In the genomic region with DNA sequence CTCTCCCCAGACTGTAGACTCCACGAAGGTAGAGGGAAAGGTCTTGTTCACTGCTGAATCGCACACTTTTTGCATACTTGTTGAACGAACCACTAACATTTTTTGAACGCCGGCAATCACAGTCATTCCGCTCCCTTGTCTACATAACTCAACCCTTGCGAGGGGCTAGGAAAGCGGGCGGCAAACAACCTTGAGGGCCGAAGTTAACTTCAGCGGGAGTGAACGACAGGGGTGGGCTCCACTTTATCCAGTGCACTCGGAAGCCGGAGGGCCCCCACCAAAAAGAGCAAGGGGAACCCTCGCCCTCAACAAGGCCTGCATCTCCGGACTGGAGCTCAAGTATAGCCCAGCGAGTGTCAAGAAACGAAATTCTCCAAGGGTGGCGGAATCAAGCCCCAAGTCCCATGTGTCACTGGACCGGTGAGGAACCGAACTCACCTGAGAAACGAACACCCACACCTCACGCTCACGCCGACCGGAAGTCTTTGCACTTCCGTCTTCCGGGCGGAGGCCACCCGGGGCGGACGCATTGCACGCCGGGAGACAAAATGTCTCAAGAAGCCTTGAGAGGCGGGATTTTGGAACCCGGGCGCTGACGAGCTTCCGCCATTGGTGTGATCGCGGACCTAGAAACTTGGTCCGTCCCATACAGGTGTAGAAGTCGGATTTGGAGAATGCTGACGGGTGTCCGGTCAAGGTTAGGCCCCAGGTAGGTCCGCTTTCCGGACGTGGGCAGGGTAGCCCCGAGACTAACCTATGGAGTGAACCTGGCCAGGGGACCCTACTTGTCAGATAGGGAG, we compare ENCODE assay signal across 1 cellular context.
TF ChIP-seq lines count a peak whose summit lies in the region.

A gene (minus strand): TSS at position 484 of the 800 bp plus-strand sequence. CDS start 1,644 bp downstream, outside the sequence.

TF ChIP-seq in GM12878, 131 proteins besides CTCF, POLR2A, EP300 and RAD21 (continued from another document and continues in another):
- peak; percentile 93 for TF ChIP-seq YY1 (IDR thresholded peaks at IDR 0.05; ENCODE audit: low read depth, low read length)
- TF ChIP-seq NR2F1 (conservative IDR thresholded peaks at IDR 0.05), result peak; percentile 82
- TF ChIP-seq RAD51 (IDR thresholded peaks at IDR 0.05), result no peak
- peak; percentile 86; the same call in 1 of the 2 replicates for TF ChIP-seq MXI1 (IDR thresholded peaks at IDR 0.05; ENCODE audit: low read depth, low read length)
- no peak for TF ChIP-seq BCL11A (IDR thresholded peaks at IDR 0.05; ENCODE audit: low read depth, low read length)
- TF ChIP-seq, protein P1, sequence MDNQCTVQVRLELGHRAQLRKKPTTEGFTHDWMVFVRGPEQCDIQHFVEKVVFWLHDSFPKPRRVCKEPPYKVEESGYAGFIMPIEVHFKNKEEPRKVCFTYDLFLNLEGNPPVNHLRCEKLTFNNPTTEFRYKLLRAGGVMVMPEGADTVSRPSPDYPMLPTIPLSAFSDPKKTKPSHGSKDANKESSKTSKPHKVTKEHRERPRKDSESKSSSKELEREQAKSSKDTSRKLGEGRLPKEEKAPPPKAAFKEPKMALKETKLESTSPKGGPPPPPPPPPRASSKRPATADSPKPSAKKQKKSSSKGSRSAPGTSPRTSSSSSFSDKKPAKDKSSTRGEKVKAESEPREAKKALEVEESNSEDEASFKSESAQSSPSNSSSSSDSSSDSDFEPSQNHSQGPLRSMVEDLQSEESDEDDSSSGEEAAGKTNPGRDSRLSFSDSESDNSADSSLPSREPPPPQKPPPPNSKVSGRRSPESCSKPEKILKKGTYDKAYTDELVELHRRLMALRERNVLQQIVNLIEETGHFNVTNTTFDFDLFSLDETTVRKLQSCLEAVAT (IDR thresholded peaks at IDR 0.05), result no peak; the same call in 1 of the 2 replicates
- no peak; the same call in 1 of the 2 replicates for TF ChIP-seq ZSCAN29 (IDR thresholded peaks at IDR 0.05)
- peak; percentile 61 for TF ChIP-seq CREM (IDR thresholded peaks at IDR 0.05; ENCODE audit: low read depth)
- peak; percentile 93 for TF ChIP-seq SIN3A (IDR thresholded peaks at IDR 0.05; ENCODE audit: low read depth, low read length)
- TF ChIP-seq EED (IDR thresholded peaks at IDR 0.05; ENCODE audit: low read depth), result no peak
- 0 out of 4 replicates have a peak, but pooled peaks of 1 of the 2 experiments have one; percentile 20 for TF ChIP-seq SRF (IDR thresholded peaks at IDR 0.05; ENCODE audit: low read depth in 2 of 2, low read length in 2 of 2)
- TF ChIP-seq NFYA (IDR thresholded peaks at IDR 0.05; ENCODE audit: borderline replicate concordance, low read depth, low read length), result no peak
- no peak for TF ChIP-seq SMC3 (IDR thresholded peaks at IDR 0.05; ENCODE audit: borderline replicate concordance, low read length)
- no peak for TF ChIP-seq SREBF1 (IDR thresholded peaks at IDR 0.05; ENCODE audit: low read length)
- TF ChIP-seq, protein P2, sequence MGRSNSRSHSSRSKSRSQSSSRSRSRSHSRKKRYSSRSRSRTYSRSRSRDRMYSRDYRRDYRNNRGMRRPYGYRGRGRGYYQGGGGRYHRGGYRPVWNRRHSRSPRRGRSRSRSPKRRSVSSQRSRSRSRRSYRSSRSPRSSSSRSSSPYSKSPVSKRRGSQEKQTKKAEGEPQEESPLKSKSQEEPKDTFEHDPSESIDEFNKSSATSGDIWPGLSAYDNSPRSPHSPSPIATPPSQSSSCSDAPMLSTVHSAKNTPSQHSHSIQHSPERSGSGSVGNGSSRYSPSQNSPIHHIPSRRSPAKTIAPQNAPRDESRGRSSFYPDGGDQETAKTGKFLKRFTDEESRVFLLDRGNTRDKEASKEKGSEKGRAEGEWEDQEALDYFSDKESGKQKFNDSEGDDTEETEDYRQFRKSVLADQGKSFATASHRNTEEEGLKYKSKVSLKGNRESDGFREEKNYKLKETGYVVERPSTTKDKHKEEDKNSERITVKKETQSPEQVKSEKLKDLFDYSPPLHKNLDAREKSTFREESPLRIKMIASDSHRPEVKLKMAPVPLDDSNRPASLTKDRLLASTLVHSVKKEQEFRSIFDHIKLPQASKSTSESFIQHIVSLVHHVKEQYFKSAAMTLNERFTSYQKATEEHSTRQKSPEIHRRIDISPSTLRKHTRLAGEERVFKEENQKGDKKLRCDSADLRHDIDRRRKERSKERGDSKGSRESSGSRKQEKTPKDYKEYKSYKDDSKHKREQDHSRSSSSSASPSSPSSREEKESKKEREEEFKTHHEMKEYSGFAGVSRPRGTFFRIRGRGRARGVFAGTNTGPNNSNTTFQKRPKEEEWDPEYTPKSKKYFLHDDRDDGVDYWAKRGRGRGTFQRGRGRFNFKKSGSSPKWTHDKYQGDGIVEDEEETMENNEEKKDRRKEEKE (IDR thresholded peaks at IDR 0.05), result no peak
- TF ChIP-seq MYB (IDR thresholded peaks at IDR 0.05; ENCODE audit: borderline replicate concordance, low read depth, low read length), result no peak
- peak; percentile 74 for TF ChIP-seq SPI1 (IDR thresholded peaks at IDR 0.05; ENCODE audit: borderline replicate concordance, insufficient read depth, low read depth, low read length)
- TF ChIP-seq, protein P3, sequence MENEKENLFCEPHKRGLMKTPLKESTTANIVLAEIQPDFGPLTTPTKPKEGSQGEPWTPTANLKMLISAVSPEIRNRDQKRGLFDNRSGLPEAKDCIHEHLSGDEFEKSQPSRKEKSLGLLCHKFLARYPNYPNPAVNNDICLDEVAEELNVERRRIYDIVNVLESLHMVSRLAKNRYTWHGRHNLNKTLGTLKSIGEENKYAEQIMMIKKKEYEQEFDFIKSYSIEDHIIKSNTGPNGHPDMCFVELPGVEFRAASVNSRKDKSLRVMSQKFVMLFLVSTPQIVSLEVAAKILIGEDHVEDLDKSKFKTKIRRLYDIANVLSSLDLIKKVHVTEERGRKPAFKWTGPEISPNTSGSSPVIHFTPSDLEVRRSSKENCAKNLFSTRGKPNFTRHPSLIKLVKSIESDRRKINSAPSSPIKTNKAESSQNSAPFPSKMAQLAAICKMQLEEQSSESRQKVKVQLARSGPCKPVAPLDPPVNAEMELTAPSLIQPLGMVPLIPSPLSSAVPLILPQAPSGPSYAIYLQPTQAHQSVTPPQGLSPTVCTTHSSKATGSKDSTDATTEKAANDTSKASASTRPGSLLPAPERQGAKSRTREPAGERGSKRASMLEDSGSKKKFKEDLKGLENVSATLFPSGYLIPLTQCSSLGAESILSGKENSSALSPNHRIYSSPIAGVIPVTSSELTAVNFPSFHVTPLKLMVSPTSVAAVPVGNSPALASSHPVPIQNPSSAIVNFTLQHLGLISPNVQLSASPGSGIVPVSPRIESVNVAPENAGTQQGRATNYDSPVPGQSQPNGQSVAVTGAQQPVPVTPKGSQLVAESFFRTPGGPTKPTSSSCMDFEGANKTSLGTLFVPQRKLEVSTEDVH (IDR thresholded peaks at IDR 0.05; ENCODE audit: low read depth, partially characterized antibody), result peak; percentile 87
- no peak for TF ChIP-seq RCOR1 (conservative IDR thresholded peaks at IDR 0.05; ENCODE audit: low read depth, low read length)
- no peak for TF ChIP-seq CHD2 (IDR thresholded peaks at IDR 0.05; ENCODE audit: borderline replicate concordance, low read depth, low read length)
- no peak for TF ChIP-seq MEF2B (IDR thresholded peaks at IDR 0.05; ENCODE audit: partially characterized antibody, poor library complexity, severe bottlenecking)
- TF ChIP-seq NBN (IDR thresholded peaks at IDR 0.05), result peak; percentile 66; the same call in 1 of the 2 replicates
- TF ChIP-seq, protein P4, sequence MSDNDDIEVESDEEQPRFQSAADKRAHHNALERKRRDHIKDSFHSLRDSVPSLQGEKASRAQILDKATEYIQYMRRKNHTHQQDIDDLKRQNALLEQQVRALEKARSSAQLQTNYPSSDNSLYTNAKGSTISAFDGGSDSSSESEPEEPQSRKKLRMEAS (IDR thresholded peaks at IDR 0.05; ENCODE audit: low read depth, low read length), result peak; percentile 53
- TF ChIP-seq ZNF622 (IDR thresholded peaks at IDR 0.05), result no peak
- 0 out of 2 replicates have a peak, but pooled peaks have one; percentile 6 for TF ChIP-seq ESRRA (IDR thresholded peaks at IDR 0.05; ENCODE audit: low read length)
- TF ChIP-seq MTA3 (IDR thresholded peaks at IDR 0.05; ENCODE audit: borderline replicate concordance, low read length), result peak; percentile 38; the same call in 1 of the 2 replicates
- TF ChIP-seq, protein P5, sequence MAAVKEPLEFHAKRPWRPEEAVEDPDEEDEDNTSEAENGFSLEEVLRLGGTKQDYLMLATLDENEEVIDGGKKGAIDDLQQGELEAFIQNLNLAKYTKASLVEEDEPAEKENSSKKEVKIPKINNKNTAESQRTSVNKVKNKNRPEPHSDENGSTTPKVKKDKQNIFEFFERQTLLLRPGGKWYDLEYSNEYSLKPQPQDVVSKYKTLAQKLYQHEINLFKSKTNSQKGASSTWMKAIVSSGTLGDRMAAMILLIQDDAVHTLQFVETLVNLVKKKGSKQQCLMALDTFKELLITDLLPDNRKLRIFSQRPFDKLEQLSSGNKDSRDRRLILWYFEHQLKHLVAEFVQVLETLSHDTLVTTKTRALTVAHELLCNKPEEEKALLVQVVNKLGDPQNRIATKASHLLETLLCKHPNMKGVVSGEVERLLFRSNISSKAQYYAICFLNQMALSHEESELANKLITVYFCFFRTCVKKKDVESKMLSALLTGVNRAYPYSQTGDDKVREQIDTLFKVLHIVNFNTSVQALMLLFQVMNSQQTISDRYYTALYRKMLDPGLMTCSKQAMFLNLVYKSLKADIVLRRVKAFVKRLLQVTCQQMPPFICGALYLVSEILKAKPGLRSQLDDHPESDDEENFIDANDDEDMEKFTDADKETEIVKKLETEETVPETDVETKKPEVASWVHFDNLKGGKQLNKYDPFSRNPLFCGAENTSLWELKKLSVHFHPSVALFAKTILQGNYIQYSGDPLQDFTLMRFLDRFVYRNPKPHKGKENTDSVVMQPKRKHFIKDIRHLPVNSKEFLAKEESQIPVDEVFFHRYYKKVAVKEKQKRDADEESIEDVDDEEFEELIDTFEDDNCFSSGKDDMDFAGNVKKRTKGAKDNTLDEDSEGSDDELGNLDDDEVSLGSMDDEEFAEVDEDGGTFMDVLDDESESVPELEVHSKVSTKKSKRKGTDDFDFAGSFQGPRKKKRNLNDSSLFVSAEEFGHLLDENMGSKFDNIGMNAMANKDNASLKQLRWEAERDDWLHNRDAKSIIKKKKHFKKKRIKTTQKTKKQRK (IDR thresholded peaks at IDR 0.05; ENCODE audit: low read depth, low read length), result no peak
- TF ChIP-seq HDAC2 (IDR thresholded peaks at IDR 0.05), result no peak
- no peak for TF ChIP-seq EZH2 (IDR thresholded peaks at IDR 0.05; ENCODE audit: borderline replicate concordance, control insufficient read depth, low read depth, low read length)
- peak; percentile 71; the same call in 2 of the 3 replicates for TF ChIP-seq POU2F2 (IDR thresholded peaks at IDR 0.05; ENCODE audit: borderline replicate concordance, low read depth, low read length)
- TF ChIP-seq, protein P6, sequence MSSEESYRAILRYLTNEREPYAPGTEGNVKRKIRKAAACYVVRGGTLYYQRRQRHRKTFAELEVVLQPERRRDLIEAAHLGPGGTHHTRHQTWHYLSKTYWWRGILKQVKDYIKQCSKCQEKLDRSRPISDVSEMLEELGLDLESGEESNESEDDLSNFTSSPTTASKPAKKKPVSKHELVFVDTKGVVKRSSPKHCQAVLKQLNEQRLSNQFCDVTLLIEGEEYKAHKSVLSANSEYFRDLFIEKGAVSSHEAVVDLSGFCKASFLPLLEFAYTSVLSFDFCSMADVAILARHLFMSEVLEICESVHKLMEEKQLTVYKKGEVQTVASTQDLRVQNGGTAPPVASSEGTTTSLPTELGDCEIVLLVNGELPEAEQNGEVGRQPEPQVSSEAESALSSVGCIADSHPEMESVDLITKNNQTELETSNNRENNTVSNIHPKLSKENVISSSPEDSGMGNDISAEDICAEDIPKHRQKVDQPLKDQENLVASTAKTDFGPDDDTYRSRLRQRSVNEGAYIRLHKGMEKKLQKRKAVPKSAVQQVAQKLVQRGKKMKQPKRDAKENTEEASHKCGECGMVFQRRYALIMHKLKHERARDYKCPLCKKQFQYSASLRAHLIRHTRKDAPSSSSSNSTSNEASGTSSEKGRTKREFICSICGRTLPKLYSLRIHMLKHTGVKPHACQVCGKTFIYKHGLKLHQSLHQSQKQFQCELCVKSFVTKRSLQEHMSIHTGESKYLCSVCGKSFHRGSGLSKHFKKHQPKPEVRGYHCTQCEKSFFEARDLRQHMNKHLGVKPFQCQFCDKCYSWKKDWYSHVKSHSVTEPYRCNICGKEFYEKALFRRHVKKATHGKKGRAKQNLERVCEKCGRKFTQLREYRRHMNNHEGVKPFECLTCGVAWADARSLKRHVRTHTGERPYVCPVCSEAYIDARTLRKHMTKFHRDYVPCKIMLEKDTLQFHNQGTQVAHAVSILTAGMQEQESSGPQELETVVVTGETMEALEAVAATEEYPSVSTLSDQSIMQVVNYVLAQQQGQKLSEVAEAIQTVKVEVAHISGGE (CRISPR knock-in tag; IDR thresholded peaks at IDR 0.05), result no peak
- TF ChIP-seq, protein P7, sequence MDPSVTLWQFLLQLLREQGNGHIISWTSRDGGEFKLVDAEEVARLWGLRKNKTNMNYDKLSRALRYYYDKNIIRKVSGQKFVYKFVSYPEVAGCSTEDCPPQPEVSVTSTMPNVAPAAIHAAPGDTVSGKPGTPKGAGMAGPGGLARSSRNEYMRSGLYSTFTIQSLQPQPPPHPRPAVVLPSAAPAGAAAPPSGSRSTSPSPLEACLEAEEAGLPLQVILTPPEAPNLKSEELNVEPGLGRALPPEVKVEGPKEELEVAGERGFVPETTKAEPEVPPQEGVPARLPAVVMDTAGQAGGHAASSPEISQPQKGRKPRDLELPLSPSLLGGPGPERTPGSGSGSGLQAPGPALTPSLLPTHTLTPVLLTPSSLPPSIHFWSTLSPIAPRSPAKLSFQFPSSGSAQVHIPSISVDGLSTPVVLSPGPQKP (IDR thresholded peaks at IDR 0.05; ENCODE audit: low read depth, low read length), result peak; percentile 83
- TF ChIP-seq TAF1 (IDR thresholded peaks at IDR 0.05; ENCODE audit: borderline replicate concordance, low read depth, low read length), result peak; percentile 99
- TF ChIP-seq, protein P8, sequence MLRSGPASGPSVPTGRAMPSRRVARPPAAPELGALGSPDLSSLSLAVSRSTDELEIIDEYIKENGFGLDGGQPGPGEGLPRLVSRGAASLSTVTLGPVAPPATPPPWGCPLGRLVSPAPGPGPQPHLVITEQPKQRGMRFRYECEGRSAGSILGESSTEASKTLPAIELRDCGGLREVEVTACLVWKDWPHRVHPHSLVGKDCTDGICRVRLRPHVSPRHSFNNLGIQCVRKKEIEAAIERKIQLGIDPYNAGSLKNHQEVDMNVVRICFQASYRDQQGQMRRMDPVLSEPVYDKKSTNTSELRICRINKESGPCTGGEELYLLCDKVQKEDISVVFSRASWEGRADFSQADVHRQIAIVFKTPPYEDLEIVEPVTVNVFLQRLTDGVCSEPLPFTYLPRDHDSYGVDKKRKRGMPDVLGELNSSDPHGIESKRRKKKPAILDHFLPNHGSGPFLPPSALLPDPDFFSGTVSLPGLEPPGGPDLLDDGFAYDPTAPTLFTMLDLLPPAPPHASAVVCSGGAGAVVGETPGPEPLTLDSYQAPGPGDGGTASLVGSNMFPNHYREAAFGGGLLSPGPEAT (IDR thresholded peaks at IDR 0.05; ENCODE audit: low read depth), result no peak
- TF ChIP-seq, protein P9, sequence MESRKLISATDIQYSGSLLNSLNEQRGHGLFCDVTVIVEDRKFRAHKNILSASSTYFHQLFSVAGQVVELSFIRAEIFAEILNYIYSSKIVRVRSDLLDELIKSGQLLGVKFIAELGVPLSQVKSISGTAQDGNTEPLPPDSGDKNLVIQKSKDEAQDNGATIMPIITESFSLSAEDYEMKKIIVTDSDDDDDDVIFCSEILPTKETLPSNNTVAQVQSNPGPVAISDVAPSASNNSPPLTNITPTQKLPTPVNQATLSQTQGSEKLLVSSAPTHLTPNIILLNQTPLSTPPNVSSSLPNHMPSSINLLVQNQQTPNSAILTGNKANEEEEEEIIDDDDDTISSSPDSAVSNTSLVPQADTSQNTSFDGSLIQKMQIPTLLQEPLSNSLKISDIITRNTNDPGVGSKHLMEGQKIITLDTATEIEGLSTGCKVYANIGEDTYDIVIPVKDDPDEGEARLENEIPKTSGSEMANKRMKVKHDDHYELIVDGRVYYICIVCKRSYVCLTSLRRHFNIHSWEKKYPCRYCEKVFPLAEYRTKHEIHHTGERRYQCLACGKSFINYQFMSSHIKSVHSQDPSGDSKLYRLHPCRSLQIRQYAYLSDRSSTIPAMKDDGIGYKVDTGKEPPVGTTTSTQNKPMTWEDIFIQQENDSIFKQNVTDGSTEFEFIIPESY (IDR thresholded peaks at IDR 0.05), result no peak
